In genomic region chr10:6275022-6275997, GRCh38 we compare ENCODE assay signal across 8 cellular contexts.
DNase-seq lines count a peak whose midpoint lies in the region; ATAC-seq and TF ChIP-seq lines count a peak whose summit lies in the region.

No MANE protein-coding gene starts in this region.

- peak; percentile 87 for DNase-seq in SK-MEL-5 (ENCODE audit: low read depth, low spot score)
- peak; percentile 84 to 97 for DNase-seq in activated naive CD4-positive, alpha-beta T cell treated with anti-CD3 and anti-CD28 coated beads, Interleukin-2, amount 50 U/mL, for 72 hours (ENCODE audit: low spot score in 2 of 2)
- DNase-seq in glomerular visceral epithelial cell (ENCODE audit: extremely low spot score) = peak; percentile 99
- peak; percentile 40 to 96 (median 78) for DNase-seq in posterior cingulate gyrus
- DNase-seq in tibial artery = peak; percentile 92 to 96
- DNase-seq in DMS153 (lab: John Stamatoyannopoulos, UW) = no peak

- peak; percentile 68 for ATAC-seq in GM18508 (IDR thresholded peaks at IDR 0.05; ENCODE audit: insufficient read depth, unreplicated experiment)
- ATAC-seq in HG03039 (IDR thresholded peaks at IDR 0.05; ENCODE audit: unreplicated experiment) = peak; percentile 85
- peak; percentile 89 for ATAC-seq in activated naive CD4-positive, alpha-beta T cell treated with anti-CD3 and anti-CD28 coated beads, Interleukin-2, amount 50 U/mL, for 72 hours

- peaks cover 0 to 55% (median 15%) of the 10 kb centered on the region in 4 donors for H3K4me1 ChIP-seq in tibial artery

- H3K9me3 Mint-ChIP-seq in activated naive CD4-positive, alpha-beta T cell treated with anti-CD3 and anti-CD28 coated beads, Interleukin-2, amount 50 U/mL, for 72 hours = peaks cover 8 to 14% of the 10 kb centered on the region in 2 donors

- in situ Hi-C loops in SK-MEL-5 (cut with HindIII; ENCODE audit: low pct_unique_long_range_greater_than_20kb, low sequenced_read_pairs) = no loop called here

- no peak for TF ChIP-seq CTCF in tibial artery (IDR thresholded peaks at IDR 0.05)

- H3K27me3 ChIP-seq in tibial artery = no peaks in the 10 kb centered on the region

- peak overlapping the region; percentile 74 to 75 for H3K27ac ChIP-seq in tibial artery

- no peaks in the 10 kb centered on the region for H3K9me3 ChIP-seq in tibial artery

- H3K27ac Mint-ChIP-seq in activated naive CD4-positive, alpha-beta T cell treated with anti-CD3 and anti-CD28 coated beads, Interleukin-2, amount 50 U/mL, for 72 hours = peak overlapping the region; percentile 89 to 95

- intact Hi-C loops in posterior cingulate gyrus (cut with DNase I) = no loop called here
- intact Hi-C loops in tibial artery (cut with DNase I; ENCODE audit: low total_unique reads) = no loop called here

- no peaks in the 10 kb centered on the region for H3K36me3 ChIP-seq in tibial artery

- peak overlapping the region in 1 of 2 donors; percentile 17 for H3K4me3 ChIP-seq in tibial artery

- peaks cover 26 to 62% of the 10 kb centered on the region in 2 donors for H3K36me3 Mint-ChIP-seq in activated naive CD4-positive, alpha-beta T cell treated with anti-CD3 and anti-CD28 coated beads, Interleukin-2, amount 50 U/mL, for 72 hours
